ENCODE assay signal across 1 cellular context in genomic region chr5:124876983-124877382, GRCh38.
TF ChIP-seq lines count a peak whose summit lies in the region.

No MANE protein-coding gene starts in this region.

TF ChIP-seq in H1, 55 proteins besides CTCF, POLR2A, EP300 and RAD21 (continued from another document):
- TF ChIP-seq SP4 (IDR thresholded peaks at IDR 0.05; ENCODE audit: low read length) (no peak), ATF2 (IDR thresholded peaks at IDR 0.05; ENCODE audit: low read length) (no peak), TCF12 (IDR thresholded peaks at IDR 0.05; ENCODE audit: low read depth, low read length) (no peak), GABPA (IDR thresholded peaks at IDR 0.05; ENCODE audit: borderline replicate concordance, insufficient read depth, low read length) (no peak), JUND (IDR thresholded peaks at IDR 0.05; ENCODE audit: low read length) (no peak)
